Comparison of ENCODE assay signal across 15 cellular contexts in genomic region chr4:94623507-94623906, GRCh38.
"Had no signal": no experiment of that assay in that cellular context is flagged by ENCODE, and none has a peak within 500 bp of the region (broad histone marks: within the 10 kb centered on the region; RNA-seq: fewer than 3 reads in every experiment).

No MANE protein-coding gene starts in this region.

- H3K36me3 ChIP-seq: colonic mucosa had no signal

- ATAC-seq: activated CD8-positive, alpha-beta memory T cell treated with anti-CD3 and anti-CD28 coated beads, Interleukin-2, amount 10 ng/mL, durations not matched to agents 7 days and 5 days; activated T-cell treated with anti-CD3 and anti-CD28 coated beads, Interleukin-2, amount 50 U/mL, for 4 hours; gastrocnemius medialis; right lobe of liver had no signal

- H3K27ac ChIP-seq: colonic mucosa, gastrocnemius medialis, right lobe of liver had no signal

- DNase-seq: activated CD4-positive, alpha-beta T cell treated with anti-CD3 and anti-CD28 coated beads for 1 hour; activated CD4-positive, alpha-beta T cell treated with anti-CD3 and anti-CD28 coated beads, Interleukin-2, amount 50 U/mL, for 48 hours; activated CD8-positive, alpha-beta memory T cell treated with anti-CD3 and anti-CD28 coated beads, Interleukin-2, amount 10 ng/mL, durations not matched to agents 7 days and 5 days; activated T-cell treated with anti-CD3 and anti-CD28 coated beads, Interleukin-2, amount 50 U/mL, for 4 hours; colonic mucosa; effector CD8-positive, alpha-beta T cell; gastrocnemius medialis; midbrain; posterior cingulate gyrus; right lobe of liver; stimulated activated CD4-positive, alpha-beta T cell treated with anti-CD3 and anti-CD28 coated beads, Interleukin-12 subunit alpha, Interleukin-12 subunit beta, amount 100 ng/mL, for 4 hours; stimulated activated naive CD4-positive, alpha-beta T cell; T-helper 9 cell; trophoblast cell had no signal

- H3K4me1 ChIP-seq: colonic mucosa, right lobe of liver had no signal

- H3K9me3 ChIP-seq: ascending aorta, colonic mucosa, gastrocnemius medialis, right lobe of liver had no signal

- H3K27me3 ChIP-seq: ascending aorta, colonic mucosa, gastrocnemius medialis, right lobe of liver had no signal

- H3K4me3 ChIP-seq: ascending aorta, colonic mucosa, gastrocnemius medialis, right lobe of liver had no signal
